Comparison of ENCODE assay signal across 11 cellular contexts in the genomic region with DNA sequence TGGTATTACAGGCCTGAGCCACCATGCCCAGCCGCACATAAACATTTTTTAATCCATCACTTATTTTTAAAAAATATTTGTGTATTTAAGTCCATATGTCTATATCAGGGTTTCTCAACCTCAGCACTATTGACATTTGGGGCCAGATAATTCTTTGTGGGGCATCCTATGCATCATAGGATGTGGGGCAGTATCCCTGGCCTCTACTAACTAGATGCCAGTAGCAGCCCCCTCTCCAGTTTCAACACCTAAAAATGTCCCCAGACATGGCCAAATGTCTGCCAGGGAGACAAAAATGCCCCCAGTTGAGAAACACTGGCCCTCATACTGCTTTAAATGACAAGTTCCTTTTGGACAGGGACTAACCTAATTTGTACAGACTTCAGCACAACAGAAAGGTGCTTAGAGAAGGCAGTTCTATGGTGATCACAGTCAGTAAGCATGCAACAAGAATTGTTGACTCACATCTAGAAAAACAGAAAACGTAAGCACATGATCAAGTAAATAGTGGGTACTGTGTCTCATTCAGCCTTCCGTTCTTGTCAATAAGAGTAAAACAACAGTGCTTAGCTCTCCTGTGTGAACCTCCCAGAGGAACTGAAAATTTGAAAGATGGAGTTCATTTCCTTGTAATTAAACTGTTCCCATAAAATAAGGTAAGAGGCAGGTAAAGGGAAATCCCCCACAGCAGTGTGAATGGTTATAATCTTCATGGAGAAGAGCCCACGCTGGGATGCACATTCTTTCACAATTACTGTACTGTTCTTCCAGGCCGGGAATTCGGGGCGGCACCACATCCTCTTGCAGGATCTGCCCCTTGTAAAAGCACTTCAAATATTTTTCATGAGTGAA. TPM values are rescaled to one million over a fixed set of nuclear protein-coding genes. Genes with fewer than 3 reads are reported as not detected.
DNase-seq lines count a peak whose midpoint lies in the region; ATAC-seq, FAIRE-seq and TF ChIP-seq lines count a peak whose summit lies in the region.
"Had no signal": no experiment of that assay in that cellular context is flagged by ENCODE, and none has a peak within 500 bp of the region (broad histone marks: within the 10 kb centered on the region; RNA-seq: fewer than 3 reads in every experiment).

No MANE protein-coding gene starts in this region.

- H3K9me3 ChIP-seq in HepG2 (ENCODE audit: low read length) (no peaks in the 10 kb centered on the region), right lobe of liver (no peaks in the 10 kb centered on the region), fibroblast of lung (ENCODE audit: control insufficient read depth, insufficient read depth, low read depth, low read length) (no peaks in the 10 kb centered on the region), Karpas-422 (ENCODE audit: low read length) (no peaks in the 10 kb centered on the region), neural progenitor cell (ENCODE audit: low read depth) (no peaks in the 10 kb centered on the region)
- H3K9me3 ChIP-seq: sigmoid colon had no signal

- CTCF ChIA-PET in HepG2 (lab: Yijun Ruan, JAX; ENCODE audit: low intra/inter-chr PET ratio, low total read pairs), result no interaction called here

- H3K9ac ChIP-seq in HepG2 (ENCODE audit: insufficient read depth, low read depth, low read length), result no peak overlapping the region
- no peak overlapping the region for H3K9ac ChIP-seq in fibroblast of lung (ENCODE audit: insufficient read depth, low read length)
- H3K9ac ChIP-seq in Karpas-422 (ENCODE audit: low read length), result no peak overlapping the region
- H3K9ac ChIP-seq in neural progenitor cell, result no peak overlapping the region

- no peak overlapping the region for H2AFZ ChIP-seq in HepG2 (ENCODE audit: low read length)
- no peak overlapping the region for H2AFZ ChIP-seq in fibroblast of lung (ENCODE audit: low read length)
- no peak overlapping the region for H2AFZ ChIP-seq in Karpas-422 (ENCODE audit: low read length)
- H2AFZ ChIP-seq in neural progenitor cell (replicated peaks), result no peak overlapping the region

- no peaks in the 10 kb centered on the region for H3K9me2 ChIP-seq in Karpas-422 (replicated peaks; ENCODE audit: insufficient read depth, low read length)

- no peaks in the 10 kb centered on the region; a peak in 4 of 5 replicates for H3K27me3 ChIP-seq in HepG2 (ENCODE audit: control insufficient read depth in 1 of 2, insufficient read depth in 2 of 2, low read length in 2 of 2)
- H3K27me3 ChIP-seq in right lobe of liver, result no peaks in the 10 kb centered on the region
- H3K27me3 ChIP-seq in fibroblast of lung (ENCODE audit: control insufficient read depth, insufficient read depth, low read length), result no peaks in the 10 kb centered on the region
- no peaks in the 10 kb centered on the region for H3K27me3 ChIP-seq in Karpas-422 (ENCODE audit: low read length)
- no peaks in the 10 kb centered on the region for H3K27me3 ChIP-seq in neural progenitor cell
- H3K27me3 ChIP-seq: sigmoid colon had no signal

- no peak for TF ChIP-seq CTCF in HepG2 (CRISPR knock-in tag; IDR thresholded peaks at IDR 0.05)
- TF ChIP-seq CTCF in right lobe of liver (IDR thresholded peaks at IDR 0.05), result no peak
- no peak for TF ChIP-seq CTCF in NB4 (IDR thresholded peaks at IDR 0.05; ENCODE audit: low read depth, low read length)
- TF ChIP-seq CTCF in fibroblast of lung (conservative IDR thresholded peaks at IDR 0.05 in 1 of 2, IDR thresholded peaks at IDR 0.05 in 1 of 2; ENCODE audit: low read depth in 1 of 2, low read length in 2 of 2), result no peak
- no peak for TF ChIP-seq CTCF in D721Med (IDR thresholded peaks at IDR 0.05; ENCODE audit: insufficient read depth, missing control alignments)
- no peak for TF ChIP-seq CTCF in neural progenitor cell (IDR thresholded peaks at IDR 0.05)

- BruUV-seq in HepG2 (replicated peaks; lab: Mats Ljungman, UMichigan), result no TSS peak

- no peak overlapping the region for H3K27ac Mint-ChIP-seq in neural progenitor cell

- no peaks in the 10 kb centered on the region for H4K20me1 ChIP-seq in HepG2 (ENCODE audit: insufficient read depth, low read length)
- no peaks in the 10 kb centered on the region for H4K20me1 ChIP-seq in fibroblast of lung (ENCODE audit: control insufficient read depth, extremely low read depth, insufficient read depth, low read length)
- H4K20me1 ChIP-seq in Karpas-422 (ENCODE audit: insufficient read depth, low read depth, low read length), result no peaks in the 10 kb centered on the region
- no peaks in the 10 kb centered on the region for H4K20me1 ChIP-seq in neural progenitor cell (ENCODE audit: low read depth)

- TF ChIP-seq EP300 in HepG2 (IDR thresholded peaks at IDR 0.05; ENCODE audit: low read depth in 2 of 2, low read length in 2 of 2) (no peak), HepG2 (CRISPR knock-in tag; IDR thresholded peaks at IDR 0.05; ENCODE audit: borderline replicate concordance) (no peak)

- no peaks in the 10 kb centered on the region for H3K9me3 Mint-ChIP-seq in neural progenitor cell
- H3K9me3 Mint-ChIP-seq: T-helper 1 cell treated with Interleukin-12 subunit alpha and Interleukin-12 subunit beta and Interleukin-4 antibody, amounts not matched to agents 30 μg/mL and 1 μg/mL, for 36 hours had no signal

- in situ Hi-C loops in HepG2 (cut with HindIII; ENCODE audit: extremely low pct_ligation_motif_present, low pct_unique_long_range_greater_than_20kb), result no loop called here

- H3K79me2 ChIP-seq in HepG2 (ENCODE audit: insufficient read depth, low read length), result no peaks in the 10 kb centered on the region
- no peaks in the 10 kb centered on the region for H3K79me2 ChIP-seq in fibroblast of lung (ENCODE audit: control insufficient read depth, insufficient read depth, low read length)
- no peaks in the 10 kb centered on the region for H3K79me2 ChIP-seq in Karpas-422 (ENCODE audit: low read length)
- H3K79me2 ChIP-seq in neural progenitor cell (ENCODE audit: low read depth), result no peaks in the 10 kb centered on the region

- ATAC-seq in HepG2 (no peak), right lobe of liver (no peak)

- POLR2A ChIA-PET in HepG2 (lab: Yijun Ruan, JAX), result no interaction called here

- no peak for FAIRE-seq in HepG2 (lab: Jason Lieb, UNC)
- no peak for FAIRE-seq in D721Med (lab: Jason Lieb, UNC)

- H3K36me3 ChIP-seq in HepG2 (replicated peaks in 1 of 2; ENCODE audit: control insufficient read depth in 1 of 2, insufficient read depth in 2 of 2, low read length in 2 of 2) (no peaks in the 10 kb centered on the region), right lobe of liver (no peaks in the 10 kb centered on the region), fibroblast of lung (ENCODE audit: control insufficient read depth, insufficient read depth, low read length) (no peaks in the 10 kb centered on the region), Karpas-422 (ENCODE audit: insufficient read depth, low read length) (no peaks in the 10 kb centered on the region), neural progenitor cell (no peaks in the 10 kb centered on the region)
- H3K36me3 ChIP-seq: sigmoid colon had no signal

- intact Hi-C loops in HepG2 (cut with micrococcal nuclease; ENCODE audit: unreplicated experiment) (no loop called here), right lobe of liver (cut with DNase I) (no loop called here)

- H3K4me1 ChIP-seq in HepG2 (ENCODE audit: insufficient read depth, low read length) (peaks cover 8% of the 10 kb centered on the region; the same call in 1 of the 2 replicates), right lobe of liver (no peaks in the 10 kb centered on the region), fibroblast of lung (ENCODE audit: control insufficient read depth, extremely low read depth, insufficient read depth, low read length) (no peaks in the 10 kb centered on the region), Karpas-422 (ENCODE audit: low read length) (peaks cover 25% of the 10 kb centered on the region), neural progenitor cell (peaks cover 3% of the 10 kb centered on the region)

- H3K4me1 Mint-ChIP-seq in neural progenitor cell, result peaks cover 8% of the 10 kb centered on the region

- TF ChIP-seq POLR2A in HepG2 (IDR thresholded peaks at IDR 0.05; ENCODE audit: insufficient read depth in 1 of 2, low read depth in 2 of 2, low read length in 2 of 2) (no peak), right lobe of liver (IDR thresholded peaks at IDR 0.05) (no peak), NB4 (IDR thresholded peaks at IDR 0.05; ENCODE audit: extremely low read depth, insufficient read length) (no peak)

- H3K27ac ChIP-seq in HepG2 (ENCODE audit: extremely low read length, insufficient read depth, low read length), result no peak overlapping the region
- no peak overlapping the region for H3K27ac ChIP-seq in right lobe of liver
- no peak overlapping the region for H3K27ac ChIP-seq in fibroblast of lung (ENCODE audit: insufficient read depth, low read length)
- no peak overlapping the region for H3K27ac ChIP-seq in Karpas-422 (ENCODE audit: low read length)
- no peak overlapping the region for H3K27ac ChIP-seq in neural progenitor cell
- H3K27ac ChIP-seq: sigmoid colon had no signal

- H3K36me3 Mint-ChIP-seq in neural progenitor cell, result no peaks in the 10 kb centered on the region

- WGBS in HepG2 (ENCODE audit: low lambda C conversion rate), result 7% methylated on average over 7 of the region's 7 CpGs
- WGBS in right lobe of liver (ENCODE audit: insufficient coverage, low coverage, low lambda C conversion rate, missing lambda C conversion rate), result 76% methylated on average over 7 of the region's 7 CpGs

- H3F3A ChIP-seq in neural progenitor cell (ENCODE audit: low read depth), result no peaks in the 10 kb centered on the region

- H3K4me3 ChIP-seq in HepG2 (replicated peaks in 1 of 3; ENCODE audit: insufficient read depth in 1 of 3, low read depth in 2 of 3, low read length in 3 of 3) (no peak overlapping the region), right lobe of liver (no peak overlapping the region), NB4 (ENCODE audit: low read depth, low read length) (no peak overlapping the region), fibroblast of lung (replicated peaks in 1 of 4; ENCODE audit: control extremely low read depth in 1 of 4, insufficient read depth in 1 of 4, low read depth in 3 of 4, low read length in 4 of 4) (no peak overlapping the region), Karpas-422 (ENCODE audit: low read length) (no peak overlapping the region), neural progenitor cell (no peak overlapping the region)
- H3K4me3 ChIP-seq: sigmoid colon had no signal

- H3K4me2 ChIP-seq in HepG2 (ENCODE audit: low read depth, low read length) (no peak overlapping the region), fibroblast of lung (ENCODE audit: extremely low read depth, insufficient read depth, low read length) (no peak overlapping the region), Karpas-422 (ENCODE audit: low read depth, low read length, poor library complexity, severe bottlenecking) (no peak overlapping the region), neural progenitor cell (no peak overlapping the region)

- peaks cover 7% of the 10 kb centered on the region for H3K27me3 Mint-ChIP-seq in neural progenitor cell (ENCODE audit: insufficient read depth, low read depth)
- H3K27me3 Mint-ChIP-seq: B cell had no signal

- peak; percentile 2 for DNase-seq in HepG2 (ENCODE audit: low spot score)
- DNase-seq in right lobe of liver, result no peak
- DNase-seq in NB4 (ENCODE audit: low read depth), result peak; percentile 37
- peak; percentile 49 to 86 for DNase-seq in fibroblast of lung (ENCODE audit: low read depth in 2 of 2)
- no peak for DNase-seq in Karpas-422
- DNase-seq in D721Med (ENCODE audit: insufficient read length, low spot score), result no peak
- no peak for DNase-seq in NCI-H345 (lab: John Stamatoyannopoulos, UW)
- no peak for DNase-seq in neural progenitor cell (ENCODE audit: low spot score)
- DNase-seq: sigmoid colon had no signal

- no peak overlapping the region for H3K4me3 Mint-ChIP-seq in neural progenitor cell

- no peak for TF ChIP-seq RAD21 in HepG2 (CRISPR knock-in tag; IDR thresholded peaks at IDR 0.05)

RNA-seq across cellular contexts. Expression of a gene that starts 17.3 kb away (rescaled TPM):
- 0.07 TPM in 1 of 2 replicates, not detected in the other for total RNA-seq in HepG2 (2016; rRNA removed; fragmentation: Illumina TruSeq; extraction: Trizol)
- not detected in 2 replicates for total RNA-seq in HepG2 (2016; cell fraction: cytosol; rRNA removed; fragmentation: Illumina TruSeq; extraction: Trizol; ENCODE audit: low read depth)
- not detected in 2 replicates for total RNA-seq in HepG2 (2016; cell fraction: insoluble cytoplasmic fraction; rRNA removed; fragmentation: Illumina TruSeq; extraction: Trizol)
- total RNA-seq in HepG2 (2016; cell fraction: membrane; rRNA removed; fragmentation: Illumina TruSeq; extraction: Trizol), result not detected in 2 replicates
- not detected in 2 replicates for total RNA-seq in HepG2 (2016; cell fraction: nucleus; rRNA removed; fragmentation: Illumina TruSeq; extraction: Trizol)
- polyA plus RNA-seq in HepG2 (2011; rRNA removed), result not detected in 2 replicates
- not detected in 2 replicates for polyA plus RNA-seq in HepG2 (2011; cell fraction: cytosol; rRNA removed)
- not detected in 2 replicates for polyA plus RNA-seq in HepG2 (2011; cell fraction: nucleus; rRNA removed)
- polyA plus RNA-seq in HepG2 (2012), result not detected in 2 replicates
- polyA plus RNA-seq in HepG2 (2016; cell fraction: cytosol; fragmentation: Illumina TruSeq; extraction: Trizol; ENCODE audit: low read depth), result not detected in 2 replicates
- not detected in 2 replicates for polyA plus RNA-seq in HepG2 (2016; cell fraction: insoluble cytoplasmic fraction; fragmentation: Illumina TruSeq; extraction: Trizol; ENCODE audit: low read depth)
- not detected in 2 replicates for polyA plus RNA-seq in HepG2 (2016; cell fraction: membrane; fragmentation: Illumina TruSeq; extraction: Trizol; ENCODE audit: low read depth)
- polyA plus RNA-seq in HepG2 (2016; cell fraction: nucleus; fragmentation: Illumina TruSeq; extraction: Trizol; ENCODE audit: insufficient read depth, low read depth), result not detected in 2 replicates
- 0.07 TPM in 1 of 2 replicates, not detected in the other for polyA minus RNA-seq in HepG2 (2011; rRNA and poly(A)+ RNA removed; ENCODE audit: low replicate concordance)
- not detected in 2 replicates for polyA minus RNA-seq in HepG2 (2011; cell fraction: cytosol; rRNA and poly(A)+ RNA removed)
- polyA minus RNA-seq in HepG2 (2011; cell fraction: nucleus; rRNA and poly(A)+ RNA removed), result not detected in 2 replicates
- under 1 TPM in 4 of 6 experiments, not detected in 2; 0.11 to 0.66 (median 0.38) TPM for total RNA-seq in right lobe of liver
- total RNA-seq in fibroblast of lung, result not detected in 2 replicates
- not detected in 2 replicates for polyA plus RNA-seq in fibroblast of lung
- polyA plus RNA-seq in fibroblast of lung (2012), result not detected in 2 replicates
- not detected in 2 replicates for polyA minus RNA-seq in fibroblast of lung (ENCODE audit: low replicate concordance)
- total RNA-seq in Karpas-422 (2014; rRNA removed; shearing (Covaris generic); ENCODE audit: low replicate concordance), result not detected in 2 replicates
- 0.09 TPM in 1 of 2 replicates, not detected in the other for total RNA-seq in neural progenitor cell (ENCODE audit: low replicate concordance)
- total RNA-seq: B cell had no signal

Comparison
In these comparisons a context has a peak if more than half of its experiments do, and no peak if none do; other contexts are left out.
1. DNase-seq: peak in HepG2 (single experiment), NB4 (single experiment) and fibroblast of lung (2 of 2); none in right lobe of liver (0 of 3), Karpas-422 (single experiment), D721Med (single experiment), NCI-H345 (single experiment) and neural progenitor cell (single experiment).